Comparison of ENCODE assay signal across 28 cellular contexts in genomic region chr6:166725571-166725970, GRCh38.
"Had no signal": no experiment of that assay in that cellular context is flagged by ENCODE, and none has a peak within 500 bp of the region (broad histone marks: within the 10 kb centered on the region; RNA-seq: fewer than 3 reads in every experiment).

No MANE protein-coding gene starts in this region.

- H3K4me1 Mint-ChIP-seq: neural crest cell; stimulated activated memory B cell treated with anti-CD40 and anti-IgM and Interleukin-4, amounts not matched to agents 10 μg/mL and 1 μg/mL and 100 μg/mL, for 72 hours had no signal

- ATAC-seq: left cardiac atrium; left lobe of liver; lower lobe of right lung; naive thymus-derived CD8-positive, alpha-beta T cell; psoas muscle; right lobe of liver; stimulated activated memory B cell treated with anti-CD40 and anti-IgM and Interleukin-4, amounts not matched to agents 10 μg/mL and 1 μg/mL and 100 μg/mL, for 72 hours; stimulated activated naive CD8-positive, alpha-beta T cell treated with anti-CD3 and anti-CD28 coated beads, Interleukin-15, amount 100 ng/mL, for 72 hours had no signal

- H3K4me2 ChIP-seq: smooth muscle cell had no signal

- H3K27ac ChIP-seq: lower lobe of right lung, neutrophil, parathyroid adenoma, psoas muscle, right lobe of liver, tibial nerve, uterus had no signal

- H3K4me1 ChIP-seq: lower lobe of right lung, parathyroid adenoma, right lobe of liver, tibial nerve, uterus had no signal

- H3K9me3 Mint-ChIP-seq: naive thymus-derived CD8-positive, alpha-beta T cell; nephron; neural crest cell; stimulated activated memory B cell treated with anti-CD40 and anti-IgM and Interleukin-4, amounts not matched to agents 10 μg/mL and 1 μg/mL and 100 μg/mL, for 72 hours; stimulated activated naive CD8-positive, alpha-beta T cell treated with anti-CD3 and anti-CD28 coated beads, Interleukin-15, amount 100 ng/mL, for 72 hours; type B pancreatic cell had no signal

- H3K4me3 ChIP-seq: lower lobe of right lung, psoas muscle, right lobe of liver, smooth muscle cell, tibial nerve, uterus had no signal

- H3K27ac Mint-ChIP-seq: naive thymus-derived CD8-positive, alpha-beta T cell; nephron; stimulated activated memory B cell treated with anti-CD40 and anti-IgM and Interleukin-4, amounts not matched to agents 10 μg/mL and 1 μg/mL and 100 μg/mL, for 72 hours; stimulated activated naive CD8-positive, alpha-beta T cell treated with anti-CD3 and anti-CD28 coated beads, Interleukin-15, amount 100 ng/mL, for 72 hours; type B pancreatic cell had no signal

- H3K36me3 Mint-ChIP-seq: naive thymus-derived CD8-positive, alpha-beta T cell; stimulated activated memory B cell treated with anti-CD40 and anti-IgM and Interleukin-4, amounts not matched to agents 10 μg/mL and 1 μg/mL and 100 μg/mL, for 72 hours; type B pancreatic cell had no signal

- H3K9ac ChIP-seq: parathyroid adenoma had no signal

- DNase-seq: hippocampal formation; kidney glomerular epithelial cell; left cardiac atrium; lower lobe of right lung; mammary epithelial cell; mesenchymal stem cell; naive thymus-derived CD8-positive, alpha-beta T cell; occipital lobe; psoas muscle; right lobe of liver; stimulated activated CD4-positive, alpha-beta T cell treated with anti-CD3 and anti-CD28 coated beads, Interleukin-1b, Interleukin-23, amount 100 ng/mL, for 48 hours; stimulated activated CD4-positive, alpha-beta T cell treated with anti-CD3 and anti-CD28 coated beads, Interleukin-2, amount 100 ng/mL, for 48 hours; stimulated activated CD4-positive, alpha-beta T cell treated with anti-CD3 and anti-CD28 coated beads, Interleukin-4, amount 100 ng/mL, for 4 hours; stimulated activated CD8-positive, alpha-beta memory T cell treated with anti-CD3 and anti-CD28 coated beads, Interleukin-4, amount 100 ng/mL, for 48 hours; stimulated activated naive CD4-positive, alpha-beta T cell treated with Interleukin-2 at 50 U/mL for 16 hours; stimulated activated naive CD8-positive, alpha-beta T cell treated with anti-CD3 and anti-CD28 coated beads, Interleukin-15, amount 100 ng/mL, for 72 hours; substantia nigra; uterus had no signal

- H2AFZ ChIP-seq: parathyroid adenoma had no signal

- FAIRE-seq: keratinocyte had no signal

- H3K4me3 Mint-ChIP-seq: naive thymus-derived CD8-positive, alpha-beta T cell; nephron; neural crest cell; stimulated activated memory B cell treated with anti-CD40 and anti-IgM and Interleukin-4, amounts not matched to agents 10 μg/mL and 1 μg/mL and 100 μg/mL, for 72 hours; stimulated activated naive CD8-positive, alpha-beta T cell treated with anti-CD3 and anti-CD28 coated beads, Interleukin-15, amount 100 ng/mL, for 72 hours; type B pancreatic cell had no signal

- H3K79me2 ChIP-seq: parathyroid adenoma had no signal

- H3K9me3 ChIP-seq: lower lobe of right lung, neutrophil, psoas muscle, right lobe of liver, tibial nerve, uterus had no signal

- H3K27me3 ChIP-seq: neutrophil, right lobe of liver, tibial nerve, uterus had no signal

- H3K36me3 ChIP-seq: lower lobe of right lung, right lobe of liver, tibial nerve, uterus had no signal

- H3K27me3 Mint-ChIP-seq: stimulated activated naive CD8-positive, alpha-beta T cell treated with anti-CD3 and anti-CD28 coated beads, Interleukin-15, amount 100 ng/mL, for 72 hours had no signal
